ENCODE assay signal across 8 cellular contexts in the genomic region with DNA sequence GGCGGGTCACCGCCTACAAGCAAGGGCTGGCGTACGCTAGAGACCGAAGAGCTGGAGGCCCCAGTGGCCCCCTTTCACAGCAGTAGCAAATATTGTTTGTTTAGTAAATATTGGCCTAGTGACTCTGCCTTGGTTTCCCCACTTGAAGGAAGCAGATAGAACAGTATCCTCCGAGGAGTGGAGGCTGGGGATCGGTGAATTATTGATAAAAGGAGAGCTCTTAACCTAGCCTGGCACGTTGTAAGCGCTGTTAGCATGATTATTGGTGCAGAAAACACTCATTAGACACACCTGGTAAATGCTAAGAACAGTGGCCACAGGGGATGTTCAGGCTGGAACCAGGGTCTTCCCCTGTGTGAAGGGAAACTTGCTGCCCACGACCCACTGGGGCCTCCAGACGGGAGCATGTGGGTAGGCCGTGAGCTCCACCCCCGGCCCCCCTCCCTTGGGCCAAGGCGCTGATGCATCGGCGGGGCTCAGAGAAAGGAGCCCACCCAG. TPM values are rescaled to one million over a fixed set of nuclear protein-coding genes. Genes with fewer than 3 reads are reported as not detected.
DNase-seq lines count a peak whose midpoint lies in the region; ATAC-seq and TF ChIP-seq lines count a peak whose summit lies in the region.

No MANE protein-coding gene starts in this region.

- peak overlapping the region; percentile 4 for H4K5ac ChIP-seq in H9 (ENCODE audit: insufficient read length, low read depth, low read length)

- H3K36me3 ChIP-seq in SK-N-MC (ENCODE audit: insufficient read depth, low read length), result no peaks in the 10 kb centered on the region

- peak overlapping the region; percentile 90 for H3K9ac ChIP-seq in H9 (ENCODE audit: extremely low read depth, insufficient read length, low read length)
- peak overlapping the region; percentile 87 for H3K9ac ChIP-seq in SK-N-MC (ENCODE audit: insufficient read length)

- no peak overlapping the region for H2BK12ac ChIP-seq in H9 (ENCODE audit: insufficient read length, low read depth, low read length)

- peak overlapping the region; percentile 97 for H3K27ac ChIP-seq in CD4-positive, alpha-beta T cell (ENCODE audit: low read depth, low read length)
- H3K27ac ChIP-seq in H9 (ENCODE audit: insufficient read length, low read depth, low read length), result peak overlapping the region; percentile 89
- H3K27ac ChIP-seq in SK-N-MC, result peak overlapping the region; percentile 97

- peak overlapping the region; percentile 97 for H2BK120ac ChIP-seq in H9 (ENCODE audit: low read depth, low read length, poor library complexity, severe bottlenecking)

- H3K4me1 ChIP-seq in H9 (ENCODE audit: insufficient read depth, low read length), result no peaks in the 10 kb centered on the region; the same call in 1 of the 2 replicates

- peak overlapping the region; percentile 78 for H3K4me2 ChIP-seq in H9 (ENCODE audit: insufficient read depth, insufficient read length, low read length)

- ATAC-seq in CD4-positive, alpha-beta T cell (ENCODE audit: poor library complexity), result peak; percentile 2
- no peak for ATAC-seq in GM21423 (IDR thresholded peaks at IDR 0.05; ENCODE audit: unreplicated experiment)

- peak overlapping the region; percentile 96 for H3K18ac ChIP-seq in H9 (ENCODE audit: insufficient read length, low read depth, low read length)

- peak overlapping the region; percentile 85; the same call in 1 of the 2 replicates for H3K14ac ChIP-seq in H9 (ENCODE audit: insufficient read depth, low read length)

- no peak for DNase-seq in CD4-positive, alpha-beta T cell
- no peak for DNase-seq in H9
- no peak for DNase-seq in SK-N-MC (ENCODE audit: low read depth, low spot score)
- DNase-seq in fibroblast of the aortic adventitia (ENCODE audit: low read depth), result no peak
- DNase-seq in pons (ENCODE audit: low spot score), result peak; percentile 56
- DNase-seq in amygdala (lab: John Stamatoyannopoulos, UW), result no peak
- no peak for DNase-seq in HuH-7 (ENCODE audit: low spot score)

- intact Hi-C loops in CD4-positive, alpha-beta T cell (cut with DNase I, micrococcal nuclease), result loop anchor here (1.0 to 10.0 kb wide), 7 partner anchors 15 to 692 kb away; no protein-coding TSS in a partner anchor

- H3K4me3 ChIP-seq in SK-N-MC (peak overlapping the region; percentile 81), fibroblast of the aortic adventitia (ENCODE audit: low read depth, low read length) (peak overlapping the region; percentile 94)

- no CpG with 5 or more reads among the region's 16 CpGs for WGBS in H9 (ENCODE audit: extremely low coverage, insufficient read length, low lambda C conversion rate)

- peaks cover 60% of the 10 kb centered on the region for H3K36me3 Mint-ChIP-seq in CD4-positive, alpha-beta T cell (ENCODE audit: low read depth)
- peaks cover 14 to 21% (median 18%) of the 10 kb centered on the region in 3 experiments for H3K36me3 Mint-ChIP-seq in H9 (ENCODE audit: insufficient read depth in 1 of 3, low read depth in 3 of 3)

- peak overlapping the region; percentile 69 for H3T11ph ChIP-seq in H9 (ENCODE audit: low read length)

- no peak overlapping the region for H2BK15ac ChIP-seq in H9 (ENCODE audit: low read depth, low read length)

- H3K9me3 ChIP-seq in CD4-positive, alpha-beta T cell (ENCODE audit: control insufficient read depth, low read length), result no peaks in the 10 kb centered on the region
- H3K9me3 ChIP-seq in H9 (ENCODE audit: control insufficient read depth, low read depth, low read length), result no peaks in the 10 kb centered on the region
- no peaks in the 10 kb centered on the region for H3K9me3 ChIP-seq in SK-N-MC (ENCODE audit: low read depth, low read length)

- H3K4me3 Mint-ChIP-seq in CD4-positive, alpha-beta T cell, result peak overlapping the region; percentile 99
- H3K4me3 Mint-ChIP-seq in H9, result peak overlapping the region; percentile 96 to 97

- H3K27me3 Mint-ChIP-seq in CD4-positive, alpha-beta T cell, result peaks cover 8% of the 10 kb centered on the region
- H3K27me3 Mint-ChIP-seq in H9 (ENCODE audit: low read depth), result peaks cover 12% of the 10 kb centered on the region

- H3K4ac ChIP-seq in H9 (ENCODE audit: low read depth, low read length), result peak overlapping the region; percentile 95; the same call in 1 of the 2 replicates

- no peaks in the 10 kb centered on the region for H3K9me3 Mint-ChIP-seq in CD4-positive, alpha-beta T cell
- H3K9me3 Mint-ChIP-seq in H9, result peaks cover 8 to 9% of the 10 kb centered on the region in 2 experiments; a peak in 3 of 5 replicates

- no peaks in the 10 kb centered on the region for H4K20me1 ChIP-seq in H9 (ENCODE audit: control insufficient read depth, insufficient read depth, insufficient read length)

- no peak overlapping the region for H2AK5ac ChIP-seq in H9 (ENCODE audit: insufficient read length, low read length)

- POLR2A ChIA-PET in CD4-positive, alpha-beta T cell (lab: Charles Lee), result interaction anchor here (0.6 to 6.8 kb wide), 38 partner anchors 14 to 685 kb away, joined by 3 to 487 read pairs (median 5); partner anchors contain the start of genes GCDH, JUNB and NACC1

- peak overlapping the region; percentile 98 for H3K27ac Mint-ChIP-seq in CD4-positive, alpha-beta T cell
- peak overlapping the region; percentile 98 to 100 (median 99) for H3K27ac Mint-ChIP-seq in H9

- H3K79me1 ChIP-seq in H9 (ENCODE audit: insufficient read depth, low read depth, low read length, poor library complexity, severe bottlenecking), result no peaks in the 10 kb centered on the region

- no peak overlapping the region for H2AFZ ChIP-seq in H9 (ENCODE audit: low read length)

- peak overlapping the region; percentile 87 for H4K91ac ChIP-seq in H9 (ENCODE audit: insufficient read length, low read depth, low read length)

- no peak for TF ChIP-seq CTCF in CD4-positive, alpha-beta T cell (IDR thresholded peaks at IDR 0.05)
- no peak for TF ChIP-seq CTCF in H9 (conservative IDR thresholded peaks at IDR 0.05)
- TF ChIP-seq CTCF in fibroblast of the aortic adventitia (IDR thresholded peaks at IDR 0.05; ENCODE audit: insufficient read depth, low read length), result no peak

- CTCF ChIA-PET in CD4-positive, alpha-beta T cell (lab: Charles Lee), result interaction anchor here (0.7 to 1.9 kb wide), 7 partner anchors 15 to 984 kb away, joined by 3 to 8 read pairs (median 5); partner anchors contain the start of gene ASF1B

- H3K23me2 ChIP-seq in H9 (ENCODE audit: insufficient read length, low read depth, low read length, poor library complexity, severe bottlenecking), result peaks cover 22% of the 10 kb centered on the region

- no peak overlapping the region for H3K23ac ChIP-seq in H9 (ENCODE audit: insufficient read length, low read depth, low read length)

- H2BK20ac ChIP-seq in H9 (ENCODE audit: low read depth, low read length, poor library complexity, severe bottlenecking), result no peak overlapping the region

- no peak overlapping the region for H4K8ac ChIP-seq in H9 (replicated peaks; ENCODE audit: insufficient read length, low read depth, low read length)

- H3K79me2 ChIP-seq in H9 (ENCODE audit: insufficient read depth, low read length), result peaks cover 17% of the 10 kb centered on the region; the same call in 1 of the 2 replicates

- no peak overlapping the region for H2BK5ac ChIP-seq in H9 (ENCODE audit: insufficient read length, low read length)

- H3K27me3 ChIP-seq in CD4-positive, alpha-beta T cell (ENCODE audit: control insufficient read depth, insufficient read depth, low read length), result no peaks in the 10 kb centered on the region
- no peaks in the 10 kb centered on the region for H3K27me3 ChIP-seq in H9 (ENCODE audit: insufficient read depth, low read length)

- H3K4me1 Mint-ChIP-seq in CD4-positive, alpha-beta T cell (ENCODE audit: low read depth), result peaks cover 48% of the 10 kb centered on the region
- peaks cover 20 to 25% of the 10 kb centered on the region in 2 experiments for H3K4me1 Mint-ChIP-seq in H9

- peak overlapping the region; percentile 15 for H3K56ac ChIP-seq in H9 (ENCODE audit: insufficient read length, low read depth, low read length)

RNA-seq across cellular contexts. Expression of gene IER2, which starts 2.2 kb away (rescaled TPM):
- total RNA-seq in CD4-positive, alpha-beta T cell, result 100 to 1,000 TPM; 254 to 255 TPM
- total RNA-seq in H9 (2021) (160 and 165 TPM in 2 replicates), fibroblast of the aortic adventitia (ENCODE audit: low replicate concordance) (20.3 and 43.5 TPM in 2 replicates)

RNA-seq across cellular contexts. Expression of gene STX10, which starts 2.2 kb away (rescaled TPM):
- 10 to 100 TPM; 40.9 to 43.9 TPM for total RNA-seq in CD4-positive, alpha-beta T cell
- 39.4 and 40.5 TPM in 2 replicates for total RNA-seq in H9 (2021)
- 62.7 and 122 TPM in 2 replicates for total RNA-seq in fibroblast of the aortic adventitia (ENCODE audit: low replicate concordance)

RNA-seq across cellular contexts. Expression of gene NACC1, which starts 34.3 kb away (rescaled TPM):
- total RNA-seq in CD4-positive, alpha-beta T cell, result 10 to 100 TPM; 13.0 to 13.5 TPM
- 198 and 210 TPM in 2 replicates for total RNA-seq in H9 (2021)
- total RNA-seq in fibroblast of the aortic adventitia (ENCODE audit: low replicate concordance), result 11.5 and 51.2 TPM in 2 replicates

RNA-seq across cellular contexts. Expression of gene TRMT1, which starts 35.9 kb away (rescaled TPM):
- total RNA-seq in CD4-positive, alpha-beta T cell, result 10 to 100 TPM; 60.5 to 63.4 TPM
- total RNA-seq in H9 (2021), result 92.8 and 95.7 TPM in 2 replicates
- 19.2 and 23.9 TPM in 2 replicates for total RNA-seq in fibroblast of the aortic adventitia (ENCODE audit: low replicate concordance)

RNA-seq across cellular contexts. Expression of gene LYL1, which starts 49.7 kb away (rescaled TPM):
- total RNA-seq in CD4-positive, alpha-beta T cell, result 1 to 10 TPM; 1.9 to 2.1 TPM
- total RNA-seq in H9 (2021) (0.63 and 0.86 TPM in 2 replicates), fibroblast of the aortic adventitia (ENCODE audit: low replicate concordance) (0.63 and 1.4 TPM in 2 replicates)
